ENCODE assay signal across 13 cellular contexts in the genomic region with DNA sequence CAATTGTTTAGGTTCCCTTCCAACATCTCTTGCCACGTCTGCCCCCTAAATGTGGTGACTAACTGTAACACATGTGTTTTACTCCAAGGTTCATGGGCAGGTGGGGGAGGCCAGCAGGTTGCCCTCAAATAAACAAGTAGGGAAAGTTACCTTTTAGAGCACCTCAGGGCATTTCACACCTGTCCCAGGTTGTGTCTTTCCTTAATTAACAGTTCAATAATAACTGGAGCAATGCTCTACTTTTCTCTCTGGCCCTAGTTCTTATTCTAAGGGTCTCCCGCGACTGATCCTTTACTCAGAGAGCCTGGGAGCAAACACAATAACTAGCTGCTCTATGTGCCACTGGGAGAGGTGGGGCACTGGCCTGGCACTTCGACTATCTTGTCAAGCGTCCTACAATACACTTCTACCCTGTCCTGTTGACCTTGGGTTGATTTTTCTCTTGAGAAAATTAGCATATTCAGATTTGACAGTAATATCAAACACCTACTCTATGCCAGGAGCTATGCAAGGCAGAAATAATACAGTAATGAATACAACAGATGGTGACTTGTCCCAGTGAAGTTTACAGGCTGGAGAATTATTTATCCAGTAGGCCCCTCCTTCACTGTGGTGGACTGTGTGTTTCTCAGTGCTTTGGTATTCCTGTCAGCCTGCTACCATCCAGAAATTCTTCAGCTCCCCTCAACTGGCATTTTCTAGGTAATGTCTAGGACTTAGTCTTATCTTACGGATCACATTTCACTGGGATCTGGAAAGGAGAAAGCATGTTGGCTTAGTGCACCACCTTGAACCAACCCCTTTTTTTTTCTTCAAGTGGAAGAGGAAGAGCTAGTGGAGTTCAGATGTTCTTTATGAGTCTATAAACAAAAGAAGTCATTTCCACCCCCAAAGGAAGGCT.
DNase-seq lines count a peak whose midpoint lies in the region; ATAC-seq and TF ChIP-seq lines count a peak whose summit lies in the region.
"Had no signal": no experiment of that assay in that cellular context is flagged by ENCODE, and none has a peak within 500 bp of the region (broad histone marks: within the 10 kb centered on the region; RNA-seq: fewer than 3 reads in every experiment).

No MANE protein-coding gene starts in this region.

- intact Hi-C loops in natural killer cell (cut with micrococcal nuclease) (no loop called here), body of pancreas (cut with DNase I) (no loop called here)

- WGBS in body of pancreas, 2 donors, result 70 to 77% methylated on average over 6 of the region's 6 CpGs

- H3K36me3 Mint-ChIP-seq in natural killer cell, result peaks cover 22% of the 10 kb centered on the region

- H3K27me3 Mint-ChIP-seq in natural killer cell (ENCODE audit: low read depth in 2 of 2), result no peaks in the 10 kb centered on the region
- H3K27me3 Mint-ChIP-seq: central memory CD8-positive, alpha-beta T cell had no signal

- peaks cover 2 to 22% of the 10 kb centered on the region in 2 donors for H3K9me3 Mint-ChIP-seq in natural killer cell

- TF ChIP-seq CTCF in natural killer cell (IDR thresholded peaks at IDR 0.05), result no peak
- no peak for TF ChIP-seq CTCF in body of pancreas (IDR thresholded peaks at IDR 0.05)

- no peaks in the 10 kb centered on the region for H3K9me3 ChIP-seq in body of pancreas

- H3K27me3 ChIP-seq in body of pancreas, result no peaks in the 10 kb centered on the region

- H3K36me3 ChIP-seq in body of pancreas (replicated peaks in 1 of 2; ENCODE audit: insufficient read depth in 1 of 2, low read depth in 2 of 2), result no peaks in the 10 kb centered on the region

- ATAC-seq in natural killer cell (no peak), body of pancreas (no peak), left lobe of liver (no peak)

- no peak for TF ChIP-seq POLR2A in body of pancreas (IDR thresholded peaks at IDR 0.05)

- no peaks in the 10 kb centered on the region for H3K4me1 ChIP-seq in body of pancreas

- H3K4me3 Mint-ChIP-seq in natural killer cell, result no peak overlapping the region
- H3K4me3 Mint-ChIP-seq: central memory CD8-positive, alpha-beta T cell had no signal

- H3K27ac Mint-ChIP-seq in natural killer cell, result peak overlapping the region; percentile 82 to 86

- no peak overlapping the region for H3K4me3 ChIP-seq in body of pancreas

- no peak overlapping the region for H3K27ac ChIP-seq in body of pancreas

- peaks cover 13 to 17% of the 10 kb centered on the region in 2 donors for H3K4me1 Mint-ChIP-seq in natural killer cell

- DNase-seq in Daoy (ENCODE audit: low read depth) (peak; percentile 67), NCI-H1694 (lab: John Stamatoyannopoulos, UW) (peak; percentile 51), fibroblast of gingiva (ENCODE audit: low read depth) (peak; percentile 20), natural killer cell (no peak), DMS53 (lab: John Stamatoyannopoulos, UW) (no peak), body of pancreas (no peak), left lobe of liver (ENCODE audit: low spot score) (no peak), SW480 (ENCODE audit: low spot score) (no peak)
- DNase-seq: DMS153; head of caudate nucleus; NCI-H774; stimulated activated CD4-positive, alpha-beta T cell treated with anti-CD3 and anti-CD28 coated beads, Interleukin-12 subunit alpha, Interleukin-12 subunit beta, amount 100 ng/mL, for 4 hours had no signal

Comparison
In these comparisons a context has a peak if more than half of its experiments do, and no peak if none do; other contexts are left out.
1. DNase-seq: peak in Daoy (single experiment), NCI-H1694 (single experiment) and fibroblast of gingiva (single experiment); none in natural killer cell (single experiment), DMS53 (single experiment), body of pancreas (0 of 4), left lobe of liver (single experiment) and SW480 (single experiment).